Comparison of ENCODE assay signal across 23 cellular contexts in genomic region chrX:8025705-8026104, GRCh38.
"Had no signal": no experiment of that assay in that cellular context is flagged by ENCODE, and none has a peak within 500 bp of the region (broad histone marks: within the 10 kb centered on the region; RNA-seq: fewer than 3 reads in every experiment).

No MANE protein-coding gene starts in this region.

- H3K36me3 ChIP-seq: breast epithelium had no signal

- H3K9me3 Mint-ChIP-seq: activated CD4-positive, alpha-beta memory T cell treated with anti-CD3 and anti-CD28 coated beads, Interleukin-2, amount 10 ng/mL, durations not matched to agents 7 days and 5 days; activated naive CD8-positive, alpha-beta T cell treated with anti-CD3 and anti-CD28 coated beads for 36 hours; T-cell had no signal

- H3K27ac Mint-ChIP-seq: activated CD4-positive, alpha-beta memory T cell treated with anti-CD3 and anti-CD28 coated beads, Interleukin-2, amount 10 ng/mL, durations not matched to agents 7 days and 5 days; activated CD4-positive, alpha-beta T cell treated with anti-CD3 and anti-CD28 coated beads for 36 hours; activated naive CD4-positive, alpha-beta T cell treated with anti-CD3 and anti-CD28 coated beads, Interleukin-2, amount 10 ng/mL, durations not matched to agents 7 days and 5 days; activated naive CD8-positive, alpha-beta T cell treated with anti-CD3 and anti-CD28 coated beads for 36 hours; activated T-helper 17 cell treated with anti-CD3 and anti-CD28 coated beads, Interleukin-2, amount 50 U/mL, for 72 hours; T-cell had no signal

- H3K4me1 ChIP-seq: breast epithelium had no signal

- H3K36me3 Mint-ChIP-seq: activated naive CD4-positive, alpha-beta T cell treated with anti-CD3 and anti-CD28 coated beads, Interleukin-2, amount 10 ng/mL, durations not matched to agents 7 days and 5 days; T-cell had no signal

- H3K9me3 ChIP-seq: breast epithelium had no signal

- DNase-seq: activated CD4-positive, alpha-beta memory T cell treated with anti-CD3 and anti-CD28 coated beads, Interleukin-2, amount 10 ng/mL, durations not matched to agents 7 days and 5 days; activated CD4-positive, alpha-beta T cell treated with anti-CD3 and anti-CD28 coated beads for 36 hours; activated CD4-positive, alpha-beta T cell treated with anti-CD3 and anti-CD28 coated beads, Interleukin-2, amount 50 U/mL, for 1 hour; activated gamma-delta T cell treated with Interleukin-2 at 50 U/mL for 16 hours; activated naive CD4-positive, alpha-beta T cell treated with anti-CD3 and anti-CD28 coated beads, Interleukin-2, amount 10 ng/mL, durations not matched to agents 7 days and 5 days; activated naive CD8-positive, alpha-beta T cell treated with anti-CD3 and anti-CD28 coated beads for 36 hours; activated T-cell treated with anti-CD3 and anti-CD28 coated beads for 4 hours; activated T-cell treated with anti-CD3 and anti-CD28 coated beads, Interleukin-2, amount 50 U/mL, for 48 hours; anterior cingulate cortex; caudate nucleus; MV-4-11; NCI-H1092 treated with DMSO at 0.1 percent for 48 hours; NCI-H1436; NCI-H1694 treated with DMSO at 0.1 percent for 48 hours; NCI-H2029 treated with DMSO at 0.1 percent for 48 hours; NCI-H510A treated with DMSO at 0.1 percent for 48 hours; NCI-H69; PC-3; T-cell; T-helper 2 cell had no signal

- H3K4me3 ChIP-seq: breast epithelium, SK-N-MC had no signal

- ATAC-seq: activated CD4-positive, alpha-beta T cell treated with anti-CD3 and anti-CD28 coated beads for 36 hours; activated T-helper 17 cell treated with anti-CD3 and anti-CD28 coated beads, Interleukin-2, amount 50 U/mL, for 72 hours; PC-3; T-cell had no signal

- H3K27me3 Mint-ChIP-seq: activated CD4-positive, alpha-beta memory T cell treated with anti-CD3 and anti-CD28 coated beads, Interleukin-2, amount 10 ng/mL, durations not matched to agents 7 days and 5 days; activated CD4-positive, alpha-beta T cell treated with anti-CD3 and anti-CD28 coated beads for 36 hours; activated naive CD4-positive, alpha-beta T cell treated with anti-CD3 and anti-CD28 coated beads, Interleukin-2, amount 10 ng/mL, durations not matched to agents 7 days and 5 days; activated naive CD8-positive, alpha-beta T cell treated with anti-CD3 and anti-CD28 coated beads for 36 hours; activated T-helper 17 cell treated with anti-CD3 and anti-CD28 coated beads, Interleukin-2, amount 50 U/mL, for 72 hours had no signal

- H3K4me1 Mint-ChIP-seq: activated CD4-positive, alpha-beta memory T cell treated with anti-CD3 and anti-CD28 coated beads, Interleukin-2, amount 10 ng/mL, durations not matched to agents 7 days and 5 days; activated CD4-positive, alpha-beta T cell treated with anti-CD3 and anti-CD28 coated beads for 36 hours; activated naive CD4-positive, alpha-beta T cell treated with anti-CD3 and anti-CD28 coated beads, Interleukin-2, amount 10 ng/mL, durations not matched to agents 7 days and 5 days; activated naive CD8-positive, alpha-beta T cell treated with anti-CD3 and anti-CD28 coated beads for 36 hours; activated T-helper 17 cell treated with anti-CD3 and anti-CD28 coated beads, Interleukin-2, amount 50 U/mL, for 72 hours; T-cell had no signal

- H3K4me3 Mint-ChIP-seq: activated CD4-positive, alpha-beta memory T cell treated with anti-CD3 and anti-CD28 coated beads, Interleukin-2, amount 10 ng/mL, durations not matched to agents 7 days and 5 days; activated CD4-positive, alpha-beta T cell treated with anti-CD3 and anti-CD28 coated beads for 36 hours; activated naive CD4-positive, alpha-beta T cell treated with anti-CD3 and anti-CD28 coated beads, Interleukin-2, amount 10 ng/mL, durations not matched to agents 7 days and 5 days; activated naive CD8-positive, alpha-beta T cell treated with anti-CD3 and anti-CD28 coated beads for 36 hours; activated T-helper 17 cell treated with anti-CD3 and anti-CD28 coated beads, Interleukin-2, amount 50 U/mL, for 72 hours; T-cell had no signal
